ENCODE assay signal across 1 cellular context in genomic region chrX:45765726-45766125, GRCh38.
TF ChIP-seq lines count a peak whose summit lies in the region.

No MANE protein-coding gene starts in this region.

TF ChIP-seq in GM12878, 131 proteins besides CTCF, POLR2A, EP300 and RAD21 (continued from another document):
- TF ChIP-seq POLR2AphosphoS2 (IDR thresholded peaks at IDR 0.05; ENCODE audit: low read depth, low read length), result no peak
- TF ChIP-seq RUNX3 (IDR thresholded peaks at IDR 0.05; ENCODE audit: low read length), result no peak
- TF ChIP-seq ZBED1 (IDR thresholded peaks at IDR 0.05; ENCODE audit: borderline replicate concordance), result no peak
- no peak for TF ChIP-seq ZBTB4 (CRISPR knock-in tag; IDR thresholded peaks at IDR 0.05)
- TF ChIP-seq CBX3 (IDR thresholded peaks at IDR 0.05; ENCODE audit: borderline replicate concordance, low read depth), result no peak
- TF ChIP-seq, protein P1, sequence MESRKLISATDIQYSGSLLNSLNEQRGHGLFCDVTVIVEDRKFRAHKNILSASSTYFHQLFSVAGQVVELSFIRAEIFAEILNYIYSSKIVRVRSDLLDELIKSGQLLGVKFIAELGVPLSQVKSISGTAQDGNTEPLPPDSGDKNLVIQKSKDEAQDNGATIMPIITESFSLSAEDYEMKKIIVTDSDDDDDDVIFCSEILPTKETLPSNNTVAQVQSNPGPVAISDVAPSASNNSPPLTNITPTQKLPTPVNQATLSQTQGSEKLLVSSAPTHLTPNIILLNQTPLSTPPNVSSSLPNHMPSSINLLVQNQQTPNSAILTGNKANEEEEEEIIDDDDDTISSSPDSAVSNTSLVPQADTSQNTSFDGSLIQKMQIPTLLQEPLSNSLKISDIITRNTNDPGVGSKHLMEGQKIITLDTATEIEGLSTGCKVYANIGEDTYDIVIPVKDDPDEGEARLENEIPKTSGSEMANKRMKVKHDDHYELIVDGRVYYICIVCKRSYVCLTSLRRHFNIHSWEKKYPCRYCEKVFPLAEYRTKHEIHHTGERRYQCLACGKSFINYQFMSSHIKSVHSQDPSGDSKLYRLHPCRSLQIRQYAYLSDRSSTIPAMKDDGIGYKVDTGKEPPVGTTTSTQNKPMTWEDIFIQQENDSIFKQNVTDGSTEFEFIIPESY (IDR thresholded peaks at IDR 0.05), result no peak
- TF ChIP-seq E2F8 (IDR thresholded peaks at IDR 0.05; ENCODE audit: low read depth, partially characterized antibody), result no peak
- TF ChIP-seq TBL1XR1 (IDR thresholded peaks at IDR 0.05; ENCODE audit: low read depth, low read length), result no peak
- no peak for TF ChIP-seq HCFC1 (IDR thresholded peaks at IDR 0.05; ENCODE audit: low read length)
- TF ChIP-seq FOXK2 (IDR thresholded peaks at IDR 0.05), result no peak
- no peak for TF ChIP-seq ZNF24 (IDR thresholded peaks at IDR 0.05)
